ENCODE assay signal across 19 cellular contexts in the genomic region with DNA sequence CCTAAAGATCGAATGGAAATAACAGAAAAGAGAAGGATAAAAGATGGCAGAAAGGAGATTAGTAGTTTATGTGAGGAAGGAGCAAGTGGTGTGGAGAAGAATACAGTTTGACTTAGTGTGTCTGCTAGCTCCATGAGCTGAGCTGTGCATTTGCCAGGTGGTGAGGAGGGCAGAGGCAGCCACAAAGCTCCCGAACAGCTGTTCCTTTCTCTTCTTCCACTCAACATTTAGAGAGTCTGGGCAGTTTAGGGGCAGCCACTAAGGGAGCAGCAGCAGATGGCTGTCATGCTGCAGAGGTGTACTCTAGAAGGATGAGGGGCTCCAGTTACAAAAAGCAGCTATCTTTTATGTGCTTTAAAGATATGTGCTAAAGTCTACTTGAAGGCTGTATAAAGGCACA.
A peak's percentile ranks its signal among the peaks of the same experiment; 100 is the strongest.
DNase-seq lines count a peak whose midpoint lies in the region; ATAC-seq and TF ChIP-seq lines count a peak whose summit lies in the region.
"Had no signal": no experiment of that assay in that cellular context is flagged by ENCODE, and none has a peak within 500 bp of the region (broad histone marks: within the 10 kb centered on the region; RNA-seq: fewer than 3 reads in every experiment).

No MANE protein-coding gene starts in this region.

- no peaks in the 10 kb centered on the region for H3K36me3 Mint-ChIP-seq in activated CD4-positive, alpha-beta T cell treated with anti-CD3 and anti-CD28 coated beads, Interleukin-2, amount 10 ng/mL, durations not matched to agents 24 days and 14 days (ENCODE audit: low read depth)
- H3K36me3 Mint-ChIP-seq: IgD-negative memory B cell, T-cell had no signal

- H3K27me3 Mint-ChIP-seq in activated CD4-positive, alpha-beta T cell treated with anti-CD3 and anti-CD28 coated beads, Interleukin-2, amount 10 ng/mL, durations not matched to agents 24 days and 14 days, result no peaks in the 10 kb centered on the region
- H3K27me3 Mint-ChIP-seq: activated naive CD8-positive, alpha-beta T cell treated with anti-CD3 and anti-CD28 coated beads, Interleukin-2, amount 50 U/mL, for 24 hours; activated T-helper 17 cell treated with anti-CD3 and anti-CD28 coated beads, Interleukin-2, amount 50 U/mL, for 72 hours; IgD-negative memory B cell; T-cell had no signal

- H3K9me3 Mint-ChIP-seq in activated CD4-positive, alpha-beta T cell treated with anti-CD3 and anti-CD28 coated beads, Interleukin-2, amount 10 ng/mL, durations not matched to agents 24 days and 14 days, result no peaks in the 10 kb centered on the region
- H3K9me3 Mint-ChIP-seq: neural crest cell had no signal

- ATAC-seq in gastrocnemius medialis (no peak), HG03457 (IDR thresholded peaks at IDR 0.05; ENCODE audit: unreplicated experiment) (no peak)
- ATAC-seq: activated naive CD8-positive, alpha-beta T cell treated with anti-CD3 and anti-CD28 coated beads, Interleukin-2, amount 50 U/mL, for 24 hours; activated T-helper 17 cell treated with anti-CD3 and anti-CD28 coated beads, Interleukin-2, amount 50 U/mL, for 72 hours; T-cell had no signal

- no peaks in the 10 kb centered on the region for H3K27me3 ChIP-seq in gastrocnemius medialis
- H3K27me3 ChIP-seq: breast epithelium had no signal

- no peaks in the 10 kb centered on the region for H3K4me1 ChIP-seq in gastrocnemius medialis
- H3K4me1 ChIP-seq: breast epithelium had no signal

- H3K36me3 ChIP-seq in gastrocnemius medialis, result no peaks in the 10 kb centered on the region
- H3K36me3 ChIP-seq: breast epithelium had no signal

- H3K27ac ChIP-seq in gastrocnemius medialis, result no peak overlapping the region
- H3K27ac ChIP-seq: breast epithelium, RWPE1, VCaP had no signal

- in situ Hi-C loops in gastrocnemius medialis (cut with MboI; ENCODE audit: low sequenced_read_pairs in 4 of 4), result no loop called here

- no peak overlapping the region for H3K4me3 ChIP-seq in gastrocnemius medialis
- H3K4me3 ChIP-seq: breast epithelium had no signal

- no peak for TF ChIP-seq POLR2A in gastrocnemius medialis (IDR thresholded peaks at IDR 0.05)

- no peak overlapping the region for H3K27ac Mint-ChIP-seq in activated CD4-positive, alpha-beta T cell treated with anti-CD3 and anti-CD28 coated beads, Interleukin-2, amount 10 ng/mL, durations not matched to agents 24 days and 14 days
- H3K27ac Mint-ChIP-seq: activated naive CD8-positive, alpha-beta T cell treated with anti-CD3 and anti-CD28 coated beads, Interleukin-2, amount 50 U/mL, for 24 hours; activated T-helper 17 cell treated with anti-CD3 and anti-CD28 coated beads, Interleukin-2, amount 50 U/mL, for 72 hours; IgD-negative memory B cell; T-cell had no signal

- no peak for TF ChIP-seq CTCF in gastrocnemius medialis (IDR thresholded peaks at IDR 0.05 in 4 of 5, conservative IDR thresholded peaks at IDR 0.05 in 1 of 5)

- intact Hi-C loops in activated CD4-positive, alpha-beta T cell treated with anti-CD3 and anti-CD28 coated beads, Interleukin-2, amount 10 ng/mL, durations not matched to agents 24 days and 14 days (cut with micrococcal nuclease), result no loop called here
- intact Hi-C loops in gastrocnemius medialis (cut with DNase I; ENCODE audit: low total_unique reads), result no loop called here

- DNase-seq in DMS53 treated with DMSO at 0.1 percent for 48 hours (lab: John Stamatoyannopoulos, UW; ENCODE audit: unreplicated experiment) (peak; percentile 32), NCI-H128 (lab: John Stamatoyannopoulos, UW; ENCODE audit: unreplicated experiment) (peak; percentile 59), NCI-H524 treated with DMSO at 0.1 percent for 48 hours (lab: John Stamatoyannopoulos, UW) (peak; percentile 98), myocyte (ENCODE audit: low read depth) (peak; percentile 98), mucosa of gallbladder (ENCODE audit: low spot score) (no peak), gastrocnemius medialis (no peak)
- DNase-seq in activated CD4-positive, alpha-beta T cell treated with anti-CD3 and anti-CD28 coated beads, Interleukin-2, amount 10 ng/mL, durations not matched to agents 24 days and 14 days, result no peak
- DNase-seq: activated naive CD8-positive, alpha-beta T cell treated with anti-CD3 and anti-CD28 coated beads, Interleukin-2, amount 50 U/mL, for 24 hours; Calu3; erythroblast; HCEC 1CT; T-cell had no signal

- no peaks in the 10 kb centered on the region for H3K9me3 ChIP-seq in gastrocnemius medialis
- H3K9me3 ChIP-seq: breast epithelium had no signal

- no peak overlapping the region for H3K4me3 Mint-ChIP-seq in activated CD4-positive, alpha-beta T cell treated with anti-CD3 and anti-CD28 coated beads, Interleukin-2, amount 10 ng/mL, durations not matched to agents 24 days and 14 days
- H3K4me3 Mint-ChIP-seq: activated naive CD8-positive, alpha-beta T cell treated with anti-CD3 and anti-CD28 coated beads, Interleukin-2, amount 50 U/mL, for 24 hours; activated T-helper 17 cell treated with anti-CD3 and anti-CD28 coated beads, Interleukin-2, amount 50 U/mL, for 72 hours; neural crest cell; T-cell had no signal

- no peaks in the 10 kb centered on the region for H3K4me1 Mint-ChIP-seq in activated CD4-positive, alpha-beta T cell treated with anti-CD3 and anti-CD28 coated beads, Interleukin-2, amount 10 ng/mL, durations not matched to agents 24 days and 14 days
- H3K4me1 Mint-ChIP-seq: activated naive CD8-positive, alpha-beta T cell treated with anti-CD3 and anti-CD28 coated beads, Interleukin-2, amount 50 U/mL, for 24 hours; activated T-helper 17 cell treated with anti-CD3 and anti-CD28 coated beads, Interleukin-2, amount 50 U/mL, for 72 hours; neural crest cell; T-cell had no signal

Comparison
In these comparisons a context has a peak if more than half of its experiments do, and no peak if none do; other contexts are left out.
1. DNase-seq: peak in DMS53 treated with DMSO at 0.1 percent for 48 hours (single experiment), NCI-H128 (single experiment), NCI-H524 treated with DMSO at 0.1 percent for 48 hours (single experiment) and myocyte (single experiment); none in mucosa of gallbladder (single experiment), activated CD4-positive, alpha-beta T cell treated with anti-CD3 and anti-CD28 coated beads, Interleukin-2, amount 10 ng/mL, durations not matched to agents 24 days and 14 days (single experiment) and gastrocnemius medialis (0 of 2).